In genomic region chr21:10273794-10274338, GRCh38 we compare ENCODE assay signal across 8 cellular contexts.
A peak's percentile ranks its signal among the peaks of the same experiment; 100 is the strongest.
DNase-seq lines count a peak whose midpoint lies in the region; ATAC-seq and TF ChIP-seq lines count a peak whose summit lies in the region.
"Not testable (repeated sequence)": the region's sequence is repeated elsewhere in the genome, so short reads cannot be mapped to it uniquely, and the experiment has no call there.

No MANE protein-coding gene starts in this region.

- peaks cover 21% of the 10 kb centered on the region for H3K36me3 Mint-ChIP-seq in WTC11
- not testable (repeated sequence) for H3K36me3 Mint-ChIP-seq in activated naive CD8-positive, alpha-beta T cell treated with anti-CD3 and anti-CD28 coated beads, Interleukin-2, amount 50 U/mL, for 24 hours (ENCODE audit: low read depth)

- not testable (repeated sequence) for H3K27me3 Mint-ChIP-seq in WTC11 (ENCODE audit: low read depth); activated naive CD8-positive, alpha-beta T cell treated with anti-CD3 and anti-CD28 coated beads, Interleukin-2, amount 50 U/mL, for 24 hours

- DNase-seq in DND-41, foreskin keratinocyte: not testable (repeated sequence)
- peak; percentile 11 for DNase-seq in WTC11 (ENCODE audit: low spot score)
- peak; percentile 6 for DNase-seq in activated naive CD8-positive, alpha-beta T cell treated with anti-CD3 and anti-CD28 coated beads, Interleukin-2, amount 50 U/mL, for 24 hours
- DNase-seq in left lobe of liver (ENCODE audit: low spot score): peak; percentile 45
- DNase-seq in stimulated activated CD8-positive, alpha-beta memory T cell treated with anti-CD3 and anti-CD28 coated beads, Interleukin-4, amount 100 ng/mL, for 48 hours: peak; percentile 22

- not testable (repeated sequence) for H4K20me1 ChIP-seq in DND-41 (ENCODE audit: insufficient read depth, low read length)

- TF ChIP-seq CTCF in DND-41 (IDR thresholded peaks at IDR 0.05; ENCODE audit: borderline replicate concordance, extremely low read depth, low read length, poor library complexity, severe bottlenecking); WTC11 (IDR thresholded peaks at IDR 0.05); foreskin keratinocyte (conservative IDR thresholded peaks at IDR 0.05): not testable (repeated sequence)

- H2AFZ ChIP-seq in DND-41 (ENCODE audit: low read depth, low read length): not testable (repeated sequence)

- CTCF ChIA-PET in WTC11 (lab: Charles Lee): not testable (repeated sequence)

- not testable (repeated sequence) for H3K27ac Mint-ChIP-seq in WTC11; activated naive CD8-positive, alpha-beta T cell treated with anti-CD3 and anti-CD28 coated beads, Interleukin-2, amount 50 U/mL, for 24 hours

- H3K9me3 Mint-ChIP-seq in WTC11: peaks cover 20% of the 10 kb centered on the region
- peaks cover 18% of the 10 kb centered on the region for H3K9me3 Mint-ChIP-seq in activated naive CD8-positive, alpha-beta T cell treated with anti-CD3 and anti-CD28 coated beads, Interleukin-2, amount 50 U/mL, for 24 hours

- not testable (repeated sequence) for H3K4me3 Mint-ChIP-seq in WTC11; activated naive CD8-positive, alpha-beta T cell treated with anti-CD3 and anti-CD28 coated beads, Interleukin-2, amount 50 U/mL, for 24 hours

- not testable (repeated sequence) for H3K79me2 ChIP-seq in DND-41 (ENCODE audit: insufficient read depth, low read length)

- H3K4me2 ChIP-seq in DND-41 (ENCODE audit: insufficient read depth, low read length): not testable (repeated sequence)

- H3K27me3 ChIP-seq in DND-41 (ENCODE audit: insufficient read depth, low read length, poor library complexity); foreskin keratinocyte: not testable (repeated sequence)

- H3K4me1 ChIP-seq in DND-41 (ENCODE audit: insufficient read depth, low read length); foreskin keratinocyte: not testable (repeated sequence)

- H3K4me1 Mint-ChIP-seq in WTC11; activated naive CD8-positive, alpha-beta T cell treated with anti-CD3 and anti-CD28 coated beads, Interleukin-2, amount 50 U/mL, for 24 hours: not testable (repeated sequence)

- POLR2A ChIA-PET in WTC11 (lab: Charles Lee): not testable (repeated sequence)

- not testable (repeated sequence) for H3K36me3 ChIP-seq in DND-41 (ENCODE audit: insufficient read depth, low read length)

- H3K9me3 ChIP-seq in DND-41 (ENCODE audit: insufficient read depth, low read length, severe bottlenecking): peaks cover 10% of the 10 kb centered on the region

- not testable (repeated sequence) for H3K27ac ChIP-seq in DND-41 (ENCODE audit: low read length); foreskin keratinocyte

- H3K9ac ChIP-seq in DND-41 (ENCODE audit: low read depth, low read length): not testable (repeated sequence)

- H3K4me3 ChIP-seq in DND-41 (ENCODE audit: low read depth in 1 of 2, low read length in 2 of 2): not testable (repeated sequence)

- ATAC-seq in DND-41 (ENCODE audit: insufficient read depth, low read depth) (peak; percentile 63; the same call in 1 of the 3 replicates), GM21528 (IDR thresholded peaks at IDR 0.05; ENCODE audit: low FRiP score, unreplicated experiment) (peak; percentile 87), HG03280 (IDR thresholded peaks at IDR 0.05; ENCODE audit: unreplicated experiment) (peak; percentile 61), foreskin keratinocyte (peak; percentile 81), left lobe of liver (peak; percentile 56)
- not testable (repeated sequence) for ATAC-seq in WTC11
- ATAC-seq in activated naive CD8-positive, alpha-beta T cell treated with anti-CD3 and anti-CD28 coated beads, Interleukin-2, amount 50 U/mL, for 24 hours: peak; percentile 84
